Comparison of ENCODE assay signal across 16 cellular contexts in the genomic region with DNA sequence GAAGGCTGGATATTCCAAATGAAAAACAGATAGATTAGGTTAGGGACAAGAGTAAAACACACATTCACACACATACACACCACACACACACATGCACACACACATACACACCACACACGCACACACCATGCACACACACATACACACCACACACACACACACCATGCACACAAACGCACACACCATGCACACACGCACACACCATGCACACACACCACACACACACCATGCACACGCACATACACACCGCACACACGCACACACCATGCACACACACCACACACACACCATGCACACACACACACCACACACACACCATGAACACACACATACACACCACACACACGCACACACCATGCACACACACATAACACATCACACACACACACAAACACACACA.
DNase-seq lines count a peak whose midpoint lies in the region; ATAC-seq, FAIRE-seq and TF ChIP-seq lines count a peak whose summit lies in the region.
"Had no signal": no experiment of that assay in that cellular context is flagged by ENCODE, and none has a peak within 500 bp of the region (broad histone marks: within the 10 kb centered on the region; RNA-seq: fewer than 3 reads in every experiment).

No MANE protein-coding gene starts in this region.

- H3K27ac ChIP-seq in upper lobe of right lung, result no peak overlapping the region
- H3K27ac ChIP-seq in WERI-Rb-1, result no peak overlapping the region
- H3K27ac ChIP-seq: BLaER1 had no signal

- H3K36me3 ChIP-seq in bronchial epithelial cell (ENCODE audit: control insufficient read depth, insufficient read depth, low read length) (no peaks in the 10 kb centered on the region), upper lobe of right lung (no peaks in the 10 kb centered on the region), WERI-Rb-1 (no peaks in the 10 kb centered on the region), MG63 (no peaks in the 10 kb centered on the region)
- H3K36me3 ChIP-seq: BLaER1 had no signal

- TF ChIP-seq POLR2A in GM12891 (IDR thresholded peaks at IDR 0.05; ENCODE audit: low read depth, low read length), result no peak

- no peaks in the 10 kb centered on the region for H3K4me1 ChIP-seq in upper lobe of right lung
- H3K4me1 ChIP-seq: BLaER1 had no signal

- intact Hi-C loops in upper lobe of right lung (cut with DNase I), result no loop called here

- DNase-seq in GM12891 (ENCODE audit: insufficient read length, low spot score), result no peak
- DNase-seq in HTR-8/SVneo (ENCODE audit: insufficient read length, low spot score), result no peak
- no peak for DNase-seq in bronchial epithelial cell (ENCODE audit: low read depth)
- no peak for DNase-seq in upper lobe of right lung
- no peak for DNase-seq in WERI-Rb-1
- DNase-seq in MG63, result no peak
- DNase-seq: 8988T; Calu3; CD4-positive, alpha-beta memory T cell; DMS79 treated with DMSO at 0.1 percent for 48 hours; GF-D8; HCEC 1CT; HFFc6 had no signal

- ATAC-seq in upper lobe of right lung (peak; percentile 25), GM19035 (IDR thresholded peaks at IDR 0.05; ENCODE audit: unreplicated experiment) (no peak)

- H3K27me3 ChIP-seq in bronchial epithelial cell (ENCODE audit: control insufficient read depth, insufficient read depth, low read length), result no peaks in the 10 kb centered on the region
- no peaks in the 10 kb centered on the region for H3K27me3 ChIP-seq in upper lobe of right lung
- H3K27me3 ChIP-seq in WERI-Rb-1 (ENCODE audit: insufficient read depth, low read depth, severe bottlenecking), result peaks cover 12% of the 10 kb centered on the region
- no peaks in the 10 kb centered on the region for H3K27me3 ChIP-seq in MG63
- H3K27me3 ChIP-seq: BLaER1 had no signal

- no peak overlapping the region for H3K4me3 ChIP-seq in bronchial epithelial cell (ENCODE audit: low read depth, low read length)
- H3K4me3 ChIP-seq in upper lobe of right lung, result no peak overlapping the region
- H3K4me3 ChIP-seq in WERI-Rb-1 (ENCODE audit: low read depth, low read length), result no peak overlapping the region
- no peak overlapping the region for H3K4me3 ChIP-seq in MG63
- H3K4me3 ChIP-seq: BLaER1 had no signal

- no peaks in the 10 kb centered on the region for H3K9me3 ChIP-seq in upper lobe of right lung
- no peaks in the 10 kb centered on the region for H3K9me3 ChIP-seq in WERI-Rb-1 (ENCODE audit: severe bottlenecking)
- H3K9me3 ChIP-seq in MG63, result no peaks in the 10 kb centered on the region
- H3K9me3 ChIP-seq: BLaER1 had no signal

- no peak for TF ChIP-seq CTCF in bronchial epithelial cell (IDR thresholded peaks at IDR 0.05; ENCODE audit: insufficient read depth, low read length, severe bottlenecking)
- TF ChIP-seq CTCF in upper lobe of right lung (IDR thresholded peaks at IDR 0.05), result no peak
- no peak for TF ChIP-seq CTCF in WERI-Rb-1 (IDR thresholded peaks at IDR 0.05; ENCODE audit: low read depth, low read length)

- FAIRE-seq in GM12891 (lab: Jason Lieb, UNC), result peak; percentile 23
- peak; percentile 99 for FAIRE-seq in HTR-8/SVneo (lab: Jason Lieb, UNC)
- peak; percentile 92 for FAIRE-seq in bronchial epithelial cell (lab: Jason Lieb, UNC)
- FAIRE-seq: GM18507 had no signal

TF ChIP-seq in GM12891, 5 proteins besides CTCF, POLR2A, EP300 and RAD21:
- no peak for TF ChIP-seq POU2F2 (IDR thresholded peaks at IDR 0.05; ENCODE audit: low read depth, low read length)
- TF ChIP-seq PAX5 (IDR thresholded peaks at IDR 0.05; ENCODE audit: insufficient read depth, low read length, severe bottlenecking), result no peak
- TF ChIP-seq TAF1 (IDR thresholded peaks at IDR 0.05; ENCODE audit: low read depth, low read length), result no peak
- no peak for TF ChIP-seq SPI1 (IDR thresholded peaks at IDR 0.05; ENCODE audit: low read depth, low read length)
- TF ChIP-seq POLR2AphosphoS5 (IDR thresholded peaks at IDR 0.05; ENCODE audit: low read depth, low read length), result no peak
